ENCODE assay signal across 8 cellular contexts in genomic region chr9:13386935-13387667, GRCh38.
A peak's percentile ranks its signal among the peaks of the same experiment; 100 is the strongest.
DNase-seq lines count a peak whose midpoint lies in the region; ATAC-seq and TF ChIP-seq lines count a peak whose summit lies in the region.
"Had no signal": no experiment of that assay in that cellular context is flagged by ENCODE, and none has a peak within 500 bp of the region (broad histone marks: within the 10 kb centered on the region; RNA-seq: fewer than 3 reads in every experiment).

No MANE protein-coding gene starts in this region.

- no peak for TF ChIP-seq CTCF in epithelial cell of proximal tubule (conservative IDR thresholded peaks at IDR 0.05; ENCODE audit: low read depth, low read length)

- ATAC-seq in aorta (ENCODE audit: low FRiP score), result peak; percentile 77

- H4K91ac ChIP-seq in mesenchymal stem cell (ENCODE audit: low read length), result no peak overlapping the region

- peak overlapping the region; percentile 79 for H3K9ac ChIP-seq in mesenchymal stem cell (ENCODE audit: low read length)

- H3K9me3 ChIP-seq in mesenchymal stem cell (ENCODE audit: control insufficient read depth, low read length) (peaks cover 21% of the 10 kb centered on the region), aorta (ENCODE audit: control insufficient read depth, low read length) (peaks cover 1% of the 10 kb centered on the region)

- H2AK5ac ChIP-seq in mesenchymal stem cell (ENCODE audit: low read length, severe bottlenecking), result no peak overlapping the region

- no peaks in the 10 kb centered on the region for H3K79me1 ChIP-seq in mesenchymal stem cell (replicated peaks; ENCODE audit: low read length, poor library complexity, severe bottlenecking)

- H3K36me3 ChIP-seq in mesenchymal stem cell (ENCODE audit: control insufficient read depth in 1 of 2, insufficient read depth in 2 of 2, low read depth in 1 of 2, low read length in 2 of 2) (no peaks in the 10 kb centered on the region), aorta (ENCODE audit: control insufficient read depth in 1 of 2, insufficient read depth in 2 of 2, low read length in 1 of 2) (no peaks in the 10 kb centered on the region)

- H3K14ac ChIP-seq in mesenchymal stem cell (ENCODE audit: low read length in 2 of 2), result no peak overlapping the region

- H2AFZ ChIP-seq in mesenchymal stem cell (ENCODE audit: low read depth, low read length), result no peak overlapping the region

- no peak overlapping the region for H2BK12ac ChIP-seq in mesenchymal stem cell (ENCODE audit: low read length in 2 of 2)

- intact Hi-C loops in aorta (cut with DNase I), result no loop called here

- H3K4me1 ChIP-seq in mesenchymal stem cell (ENCODE audit: control insufficient read depth, insufficient read depth, low read depth, low read length) (no peaks in the 10 kb centered on the region), aorta (ENCODE audit: control insufficient read depth in 1 of 2, insufficient read depth in 2 of 2, low read length in 2 of 2) (no peaks in the 10 kb centered on the region)

- H2BK5ac ChIP-seq in mesenchymal stem cell (ENCODE audit: low read depth, low read length, poor library complexity, severe bottlenecking), result no peak overlapping the region

- H3K4me3 ChIP-seq in epithelial cell of proximal tubule (ENCODE audit: low read depth, low read length) (no peak overlapping the region), mesenchymal stem cell (ENCODE audit: insufficient read depth in 1 of 2, low read depth in 1 of 2, low read length in 2 of 2) (no peak overlapping the region), aorta (ENCODE audit: low read length in 2 of 2) (no peak overlapping the region)

- H3K18ac ChIP-seq in mesenchymal stem cell (ENCODE audit: low read depth in 1 of 2, low read length in 2 of 2), result no peak overlapping the region

- H3K4me2 ChIP-seq in mesenchymal stem cell (ENCODE audit: low read length, poor library complexity, severe bottlenecking), result no peak overlapping the region

- no peak overlapping the region for H2BK15ac ChIP-seq in mesenchymal stem cell (ENCODE audit: low read depth, poor library complexity, severe bottlenecking)

- H4K8ac ChIP-seq in mesenchymal stem cell (ENCODE audit: low read length), result no peak overlapping the region

- H3K23ac ChIP-seq in mesenchymal stem cell (ENCODE audit: low read length in 2 of 2), result no peak overlapping the region

- H3K27me3 ChIP-seq in mesenchymal stem cell (ENCODE audit: control insufficient read depth in 1 of 2, insufficient read depth in 1 of 2, low read length in 2 of 2), result no peaks in the 10 kb centered on the region
- H3K27me3 ChIP-seq in aorta (ENCODE audit: control insufficient read depth in 1 of 2, insufficient read depth in 2 of 2, low read length in 1 of 2), result no peaks in the 10 kb centered on the region

- no peak overlapping the region for H3K4ac ChIP-seq in mesenchymal stem cell (ENCODE audit: low read depth in 1 of 2, low read length in 2 of 2)

- peak; percentile 31 to 81 for DNase-seq in NOMO-1 (lab: John Stamatoyannopoulos, UW; ENCODE audit: unreplicated experiment in 2 of 2)
- DNase-seq in epithelial cell of proximal tubule (ENCODE audit: low read depth), result peak; percentile 30
- DNase-seq in mesenchymal stem cell, result peak; percentile 88
- no peak for DNase-seq in aorta
- DNase-seq in DMS79 (lab: John Stamatoyannopoulos, UW), result no peak
- DNase-seq in NCI-H748 (lab: John Stamatoyannopoulos, UW; ENCODE audit: unreplicated experiment), result no peak
- no peak for DNase-seq in NCI-H1694 treated with DMSO at 0.1 percent for 48 hours (lab: John Stamatoyannopoulos, UW)
- DNase-seq: nephron progenitor cell had no signal

- H2BK120ac ChIP-seq in mesenchymal stem cell (ENCODE audit: low read depth, low read length), result no peak overlapping the region

- 29% methylated on average over 1 of the region's 3 CpGs for WGBS in mesenchymal stem cell
- WGBS in aorta, 2 donors, result 43 to 51% methylated on average over 3 of the region's 3 CpGs

- no peak overlapping the region for H3K27ac ChIP-seq in mesenchymal stem cell (ENCODE audit: low read length, poor library complexity, severe bottlenecking)
- peak overlapping the region in 1 of 2 donors; percentile 2 for H3K27ac ChIP-seq in aorta (ENCODE audit: low read depth in 1 of 2, low read length in 2 of 2)

Comparison
In these comparisons a context has a peak if more than half of its experiments do, and no peak if none do; other contexts are left out.
1. DNase-seq: peak in NOMO-1 (2 of 2), epithelial cell of proximal tubule (single experiment) and mesenchymal stem cell (single experiment); none in aorta (0 of 2), DMS79 (single experiment), NCI-H748 (single experiment) and NCI-H1694 treated with DMSO at 0.1 percent for 48 hours (single experiment).